Comparison of ENCODE assay signal across 1 cellular context in the genomic region with DNA sequence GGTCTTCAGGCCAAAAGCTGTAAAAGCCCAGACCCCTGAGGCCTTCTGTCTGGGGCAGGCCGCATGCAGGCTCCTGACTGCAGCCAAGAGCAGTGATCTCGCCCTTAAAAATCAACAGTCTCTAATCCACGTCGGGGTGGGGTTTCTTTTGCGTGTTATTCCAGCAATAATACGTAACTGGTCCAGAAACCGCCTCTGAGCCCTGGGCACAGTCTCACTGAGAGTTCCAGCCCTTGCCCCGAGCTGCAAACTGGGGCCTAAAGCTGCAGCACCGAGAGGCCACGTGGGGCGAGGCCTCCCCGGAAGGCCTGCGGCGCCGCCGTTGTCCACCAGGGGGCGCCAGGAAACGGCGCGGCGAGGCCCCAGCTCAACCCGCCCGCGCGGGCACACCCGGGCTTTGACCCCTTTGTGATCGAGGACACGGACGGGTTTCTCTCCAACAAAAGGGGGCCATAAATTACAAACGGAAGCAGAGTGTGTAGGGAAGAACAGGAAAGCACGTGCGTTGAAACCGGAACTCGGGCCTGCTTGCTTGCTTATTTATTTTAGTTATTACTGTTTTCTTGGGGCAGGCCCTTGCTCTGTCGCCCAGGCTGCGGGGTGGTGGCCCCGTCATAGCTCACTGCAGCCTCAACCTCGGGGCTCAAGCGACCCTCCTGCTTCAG.
TF ChIP-seq lines count a peak whose summit lies in the region.

No MANE protein-coding gene starts in this region.

TF ChIP-seq in HEK293, 187 proteins besides CTCF, POLR2A, EP300 and RAD21 (continued from another document and continues in another):
- TF ChIP-seq, protein P1, sequence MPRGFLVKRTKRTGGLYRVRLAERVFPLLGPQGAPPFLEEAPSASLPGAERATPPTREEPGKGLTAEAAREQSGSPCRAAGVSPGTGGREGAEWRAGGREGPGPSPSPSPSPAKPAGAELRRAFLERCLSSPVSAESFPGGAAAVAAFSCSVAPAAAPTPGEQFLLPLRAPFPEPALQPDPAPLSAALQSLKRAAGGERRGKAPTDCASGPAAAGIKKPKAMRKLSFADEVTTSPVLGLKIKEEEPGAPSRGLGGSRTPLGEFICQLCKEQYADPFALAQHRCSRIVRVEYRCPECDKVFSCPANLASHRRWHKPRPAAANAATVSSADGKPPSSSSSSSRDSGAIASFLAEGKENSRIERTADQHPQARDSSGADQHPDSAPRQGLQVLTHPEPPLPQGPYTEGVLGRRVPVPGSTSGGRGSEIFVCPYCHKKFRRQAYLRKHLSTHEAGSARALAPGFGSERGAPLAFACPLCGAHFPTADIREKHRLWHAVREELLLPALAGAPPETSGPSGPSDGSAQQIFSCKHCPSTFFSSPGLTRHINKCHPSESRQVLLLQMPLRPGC (tag by site-specific recombination; IDR thresholded peaks at IDR 0.05), result 0 out of 2 replicates have a peak, but pooled peaks have one; percentile 15
- TF ChIP-seq ZNF324 (tag by site-specific recombination; IDR thresholded peaks at IDR 0.05) (0 out of 2 replicates have a peak, but pooled peaks have one; percentile 15), ZNF837 (tag by site-specific recombination; IDR thresholded peaks at IDR 0.05) (no peak), ZNF561 (tag by site-specific recombination; IDR thresholded peaks at IDR 0.05; ENCODE audit: borderline replicate concordance) (peak; percentile 92), ZNF174 (tag by site-specific recombination; IDR thresholded peaks at IDR 0.05) (no peak), RBAK (tag by site-specific recombination; IDR thresholded peaks at IDR 0.05) (no peak), OVOL3 (tag by site-specific recombination; IDR thresholded peaks at IDR 0.05) (no peak), SCRT1 (tag by site-specific recombination; IDR thresholded peaks at IDR 0.05; ENCODE audit: borderline replicate concordance) (no peak), ZNF560 (tag by site-specific recombination; IDR thresholded peaks at IDR 0.05; ENCODE audit: borderline replicate concordance) (no peak), ZFP69B (tag by site-specific recombination; IDR thresholded peaks at IDR 0.05) (peak; percentile 74), ZNF335 (tag by site-specific recombination; conservative IDR thresholded peaks at IDR 0.05) (peak; percentile 88), MZF1 (tag by site-specific recombination; IDR thresholded peaks at IDR 0.05; ENCODE audit: borderline replicate concordance) (no peak), ZNF791 (tag by site-specific recombination; IDR thresholded peaks at IDR 0.05) (no peak), ZNF677 (tag by site-specific recombination; IDR thresholded peaks at IDR 0.05) (no peak), ZNF529 (tag by site-specific recombination; IDR thresholded peaks at IDR 0.05; ENCODE audit: insufficient replicate concordance) (no peak), ZNF596 (tag by site-specific recombination; IDR thresholded peaks at IDR 0.05) (no peak), ZNF521 (tag by site-specific recombination; IDR thresholded peaks at IDR 0.05) (no peak), ZNF302 (tag by site-specific recombination; IDR thresholded peaks at IDR 0.05; ENCODE audit: low read depth) (no peak), ZNF670 (tag by site-specific recombination; IDR thresholded peaks at IDR 0.05; ENCODE audit: low read depth) (no peak), ZEB2 (tag by site-specific recombination; IDR thresholded peaks at IDR 0.05) (peak; percentile 89), HOXC10 (CRISPR knock-in tag; IDR thresholded peaks at IDR 0.05) (no peak), ZNF23 (tag by site-specific recombination; IDR thresholded peaks at IDR 0.05; ENCODE audit: borderline replicate concordance) (no peak), ZNF221 (tag by site-specific recombination; IDR thresholded peaks at IDR 0.05; ENCODE audit: borderline replicate concordance) (no peak)
- TF ChIP-seq, protein P2, sequence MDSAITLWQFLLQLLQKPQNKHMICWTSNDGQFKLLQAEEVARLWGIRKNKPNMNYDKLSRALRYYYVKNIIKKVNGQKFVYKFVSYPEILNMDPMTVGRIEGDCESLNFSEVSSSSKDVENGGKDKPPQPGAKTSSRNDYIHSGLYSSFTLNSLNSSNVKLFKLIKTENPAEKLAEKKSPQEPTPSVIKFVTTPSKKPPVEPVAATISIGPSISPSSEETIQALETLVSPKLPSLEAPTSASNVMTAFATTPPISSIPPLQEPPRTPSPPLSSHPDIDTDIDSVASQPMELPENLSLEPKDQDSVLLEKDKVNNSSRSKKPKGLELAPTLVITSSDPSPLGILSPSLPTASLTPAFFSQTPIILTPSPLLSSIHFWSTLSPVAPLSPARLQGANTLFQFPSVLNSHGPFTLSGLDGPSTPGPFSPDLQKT (IDR thresholded peaks at IDR 0.05; ENCODE audit: borderline replicate concordance, low read depth, low read length), result no peak
- TF ChIP-seq, protein P3, sequence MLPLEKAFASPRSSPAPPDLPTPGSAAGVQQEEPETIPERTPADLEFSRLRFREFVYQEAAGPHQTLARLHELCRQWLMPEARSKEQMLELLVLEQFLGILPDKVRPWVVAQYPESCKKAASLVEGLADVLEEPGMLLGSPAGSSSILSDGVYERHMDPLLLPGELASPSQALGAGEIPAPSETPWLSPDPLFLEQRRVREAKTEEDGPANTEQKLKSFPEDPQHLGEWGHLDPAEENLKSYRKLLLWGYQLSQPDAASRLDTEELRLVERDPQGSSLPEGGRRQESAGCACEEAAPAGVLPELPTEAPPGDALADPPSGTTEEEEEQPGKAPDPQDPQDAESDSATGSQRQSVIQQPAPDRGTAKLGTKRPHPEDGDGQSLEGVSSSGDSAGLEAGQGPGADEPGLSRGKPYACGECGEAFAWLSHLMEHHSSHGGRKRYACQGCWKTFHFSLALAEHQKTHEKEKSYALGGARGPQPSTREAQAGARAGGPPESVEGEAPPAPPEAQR (tag by site-specific recombination; IDR thresholded peaks at IDR 0.05), result no peak
- TF ChIP-seq, protein P4, sequence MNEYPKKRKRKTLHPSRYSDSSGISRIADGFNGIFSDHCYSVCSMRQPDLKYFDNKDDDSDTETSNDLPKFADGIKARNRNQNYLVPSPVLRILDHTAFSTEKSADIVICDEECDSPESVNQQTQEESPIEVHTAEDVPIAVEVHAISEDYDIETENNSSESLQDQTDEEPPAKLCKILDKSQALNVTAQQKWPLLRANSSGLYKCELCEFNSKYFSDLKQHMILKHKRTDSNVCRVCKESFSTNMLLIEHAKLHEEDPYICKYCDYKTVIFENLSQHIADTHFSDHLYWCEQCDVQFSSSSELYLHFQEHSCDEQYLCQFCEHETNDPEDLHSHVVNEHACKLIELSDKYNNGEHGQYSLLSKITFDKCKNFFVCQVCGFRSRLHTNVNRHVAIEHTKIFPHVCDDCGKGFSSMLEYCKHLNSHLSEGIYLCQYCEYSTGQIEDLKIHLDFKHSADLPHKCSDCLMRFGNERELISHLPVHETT (tag by site-specific recombination; IDR thresholded peaks at IDR 0.05), result no peak
- TF ChIP-seq, protein P5, sequence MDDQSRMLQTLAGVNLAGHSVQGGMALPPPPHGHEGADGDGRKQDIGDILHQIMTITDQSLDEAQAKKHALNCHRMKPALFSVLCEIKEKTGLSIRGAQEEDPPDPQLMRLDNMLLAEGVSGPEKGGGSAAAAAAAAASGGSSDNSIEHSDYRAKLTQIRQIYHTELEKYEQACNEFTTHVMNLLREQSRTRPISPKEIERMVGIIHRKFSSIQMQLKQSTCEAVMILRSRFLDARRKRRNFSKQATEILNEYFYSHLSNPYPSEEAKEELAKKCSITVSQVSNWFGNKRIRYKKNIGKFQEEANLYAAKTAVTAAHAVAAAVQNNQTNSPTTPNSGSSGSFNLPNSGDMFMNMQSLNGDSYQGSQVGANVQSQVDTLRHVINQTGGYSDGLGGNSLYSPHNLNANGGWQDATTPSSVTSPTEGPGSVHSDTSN (CRISPR knock-in tag; IDR thresholded peaks at IDR 0.05), result 0 out of 2 replicates have a peak, but pooled peaks have one; percentile 38
- TF ChIP-seq, protein P6, sequence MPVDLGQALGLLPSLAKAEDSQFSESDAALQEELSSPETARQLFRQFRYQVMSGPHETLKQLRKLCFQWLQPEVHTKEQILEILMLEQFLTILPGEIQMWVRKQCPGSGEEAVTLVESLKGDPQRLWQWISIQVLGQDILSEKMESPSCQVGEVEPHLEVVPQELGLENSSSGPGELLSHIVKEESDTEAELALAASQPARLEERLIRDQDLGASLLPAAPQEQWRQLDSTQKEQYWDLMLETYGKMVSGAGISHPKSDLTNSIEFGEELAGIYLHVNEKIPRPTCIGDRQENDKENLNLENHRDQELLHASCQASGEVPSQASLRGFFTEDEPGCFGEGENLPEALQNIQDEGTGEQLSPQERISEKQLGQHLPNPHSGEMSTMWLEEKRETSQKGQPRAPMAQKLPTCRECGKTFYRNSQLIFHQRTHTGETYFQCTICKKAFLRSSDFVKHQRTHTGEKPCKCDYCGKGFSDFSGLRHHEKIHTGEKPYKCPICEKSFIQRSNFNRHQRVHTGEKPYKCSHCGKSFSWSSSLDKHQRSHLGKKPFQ (tag by site-specific recombination; IDR thresholded peaks at IDR 0.05), result peak; percentile 29
- TF ChIP-seq, protein P7, sequence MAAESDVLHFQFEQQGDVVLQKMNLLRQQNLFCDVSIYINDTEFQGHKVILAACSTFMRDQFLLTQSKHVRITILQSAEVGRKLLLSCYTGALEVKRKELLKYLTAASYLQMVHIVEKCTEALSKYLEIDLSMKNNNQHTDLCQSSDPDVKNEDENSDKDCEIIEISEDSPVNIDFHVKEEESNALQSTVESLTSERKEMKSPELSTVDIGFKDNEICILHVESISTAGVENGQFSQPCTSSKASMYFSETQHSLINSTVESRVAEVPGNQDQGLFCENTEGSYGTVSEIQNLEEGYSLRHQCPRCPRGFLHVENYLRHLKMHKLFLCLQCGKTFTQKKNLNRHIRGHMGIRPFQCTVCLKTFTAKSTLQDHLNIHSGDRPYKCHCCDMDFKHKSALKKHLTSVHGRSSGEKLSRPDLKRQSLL (tag by site-specific recombination; IDR thresholded peaks at IDR 0.05), result 0 out of 2 replicates have a peak, but pooled peaks have one; percentile 15
- TF ChIP-seq, protein P8, sequence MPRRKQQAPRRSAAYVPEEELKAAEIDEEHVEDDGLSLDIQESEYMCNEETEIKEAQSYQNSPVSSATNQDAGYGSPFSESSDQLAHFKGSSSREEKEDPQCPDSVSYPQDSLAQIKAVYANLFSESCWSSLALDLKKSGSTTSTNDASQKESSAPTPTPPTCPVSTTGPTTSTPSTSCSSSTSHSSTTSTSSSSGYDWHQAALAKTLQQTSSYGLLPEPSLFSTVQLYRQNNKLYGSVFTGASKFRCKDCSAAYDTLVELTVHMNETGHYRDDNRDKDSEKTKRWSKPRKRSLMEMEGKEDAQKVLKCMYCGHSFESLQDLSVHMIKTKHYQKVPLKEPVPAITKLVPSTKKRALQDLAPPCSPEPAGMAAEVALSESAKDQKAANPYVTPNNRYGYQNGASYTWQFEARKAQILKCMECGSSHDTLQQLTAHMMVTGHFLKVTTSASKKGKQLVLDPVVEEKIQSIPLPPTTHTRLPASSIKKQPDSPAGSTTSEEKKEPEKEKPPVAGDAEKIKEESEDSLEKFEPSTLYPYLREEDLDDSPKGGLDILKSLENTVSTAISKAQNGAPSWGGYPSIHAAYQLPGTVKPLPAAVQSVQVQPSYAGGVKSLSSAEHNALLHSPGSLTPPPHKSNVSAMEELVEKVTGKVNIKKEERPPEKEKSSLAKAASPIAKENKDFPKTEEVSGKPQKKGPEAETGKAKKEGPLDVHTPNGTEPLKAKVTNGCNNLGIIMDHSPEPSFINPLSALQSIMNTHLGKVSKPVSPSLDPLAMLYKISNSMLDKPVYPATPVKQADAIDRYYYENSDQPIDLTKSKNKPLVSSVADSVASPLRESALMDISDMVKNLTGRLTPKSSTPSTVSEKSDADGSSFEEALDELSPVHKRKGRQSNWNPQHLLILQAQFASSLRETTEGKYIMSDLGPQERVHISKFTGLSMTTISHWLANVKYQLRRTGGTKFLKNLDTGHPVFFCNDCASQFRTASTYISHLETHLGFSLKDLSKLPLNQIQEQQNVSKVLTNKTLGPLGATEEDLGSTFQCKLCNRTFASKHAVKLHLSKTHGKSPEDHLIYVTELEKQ (tag by site-specific recombination; IDR thresholded peaks at IDR 0.05; ENCODE audit: borderline replicate concordance), result no peak
- TF ChIP-seq, protein P9, sequence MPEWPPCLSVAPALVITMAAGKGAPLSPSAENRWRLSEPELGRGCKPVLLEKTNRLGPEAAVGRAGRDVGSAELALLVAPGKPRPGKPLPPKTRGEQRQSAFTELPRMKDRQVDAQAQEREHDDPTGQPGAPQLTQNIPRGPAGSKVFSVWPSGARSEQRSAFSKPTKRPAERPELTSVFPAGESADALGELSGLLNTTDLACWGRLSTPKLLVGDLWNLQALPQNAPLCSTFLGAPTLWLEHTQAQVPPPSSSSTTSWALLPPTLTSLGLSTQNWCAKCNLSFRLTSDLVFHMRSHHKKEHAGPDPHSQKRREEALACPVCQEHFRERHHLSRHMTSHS (tag by site-specific recombination; IDR thresholded peaks at IDR 0.05), result no peak
- TF ChIP-seq, protein P10, sequence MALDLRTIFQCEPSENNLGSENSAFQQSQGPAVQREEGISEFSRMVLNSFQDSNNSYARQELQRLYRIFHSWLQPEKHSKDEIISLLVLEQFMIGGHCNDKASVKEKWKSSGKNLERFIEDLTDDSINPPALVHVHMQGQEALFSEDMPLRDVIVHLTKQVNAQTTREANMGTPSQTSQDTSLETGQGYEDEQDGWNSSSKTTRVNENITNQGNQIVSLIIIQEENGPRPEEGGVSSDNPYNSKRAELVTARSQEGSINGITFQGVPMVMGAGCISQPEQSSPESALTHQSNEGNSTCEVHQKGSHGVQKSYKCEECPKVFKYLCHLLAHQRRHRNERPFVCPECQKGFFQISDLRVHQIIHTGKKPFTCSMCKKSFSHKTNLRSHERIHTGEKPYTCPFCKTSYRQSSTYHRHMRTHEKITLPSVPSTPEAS (tag by site-specific recombination; IDR thresholded peaks at IDR 0.05), result no peak
- TF ChIP-seq, protein P11, sequence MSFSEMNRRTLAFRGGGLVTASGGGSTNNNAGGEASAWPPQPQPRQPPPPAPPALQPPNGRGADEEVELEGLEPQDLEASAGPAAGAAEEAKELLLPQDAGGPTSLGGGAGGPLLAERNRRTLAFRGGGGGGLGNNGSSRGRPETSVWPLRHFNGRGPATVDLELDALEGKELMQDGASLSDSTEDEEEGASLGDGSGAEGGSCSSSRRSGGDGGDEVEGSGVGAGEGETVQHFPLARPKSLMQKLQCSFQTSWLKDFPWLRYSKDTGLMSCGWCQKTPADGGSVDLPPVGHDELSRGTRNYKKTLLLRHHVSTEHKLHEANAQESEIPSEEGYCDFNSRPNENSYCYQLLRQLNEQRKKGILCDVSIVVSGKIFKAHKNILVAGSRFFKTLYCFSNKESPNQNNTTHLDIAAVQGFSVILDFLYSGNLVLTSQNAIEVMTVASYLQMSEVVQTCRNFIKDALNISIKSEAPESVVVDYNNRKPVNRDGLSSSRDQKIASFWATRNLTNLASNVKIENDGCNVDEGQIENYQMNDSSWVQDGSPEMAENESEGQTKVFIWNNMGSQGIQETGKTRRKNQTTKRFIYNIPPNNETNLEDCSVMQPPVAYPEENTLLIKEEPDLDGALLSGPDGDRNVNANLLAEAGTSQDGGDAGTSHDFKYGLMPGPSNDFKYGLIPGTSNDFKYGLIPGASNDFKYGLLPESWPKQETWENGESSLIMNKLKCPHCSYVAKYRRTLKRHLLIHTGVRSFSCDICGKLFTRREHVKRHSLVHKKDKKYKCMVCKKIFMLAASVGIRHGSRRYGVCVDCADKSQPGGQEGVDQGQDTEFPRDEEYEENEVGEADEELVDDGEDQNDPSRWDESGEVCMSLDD (tag by site-specific recombination; IDR thresholded peaks at IDR 0.05), result peak; percentile 84
